1 cellular context compared by ENCODE assay signal in genomic region chr2:19301706-19302105, GRCh38.
TF ChIP-seq lines count a peak whose summit lies in the region.

No MANE protein-coding gene starts in this region.

TF ChIP-seq in HEK293, 187 proteins besides CTCF, POLR2A, EP300 and RAD21 (continued from another document):
- no peak for TF ChIP-seq ZNF391 (tag by site-specific recombination; IDR thresholded peaks at IDR 0.05; ENCODE audit: borderline replicate concordance, low read depth)
